In the genomic region with DNA sequence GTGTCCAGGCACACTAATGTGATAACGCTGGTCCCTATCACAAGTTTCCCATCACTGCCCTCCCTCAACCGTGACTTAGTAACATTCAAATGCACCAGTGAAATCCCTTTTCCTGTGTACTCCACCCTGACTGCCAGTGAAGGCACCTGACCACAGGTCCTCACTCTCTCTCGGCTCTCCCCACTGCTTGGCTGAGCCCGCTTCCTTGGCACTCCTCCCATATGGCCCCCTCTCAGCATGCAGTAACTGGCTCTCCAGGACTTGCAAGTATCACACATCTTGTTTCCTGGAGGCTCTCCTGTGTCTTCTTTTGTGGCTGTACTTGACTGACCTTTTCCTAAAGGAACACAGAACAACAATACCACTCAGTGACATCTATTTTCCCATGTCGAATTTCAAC, we compare ENCODE assay signal across 1 cellular context.
TF ChIP-seq lines count a peak whose summit lies in the region.

No MANE protein-coding gene starts in this region.

TF ChIP-seq in H1, 55 proteins besides CTCF, POLR2A, EP300 and RAD21 (continued from another document):
- no peak for TF ChIP-seq CHD1 (IDR thresholded peaks at IDR 0.05; ENCODE audit: low read depth, low read length)
- no peak for TF ChIP-seq CBX8 (IDR thresholded peaks at IDR 0.05; ENCODE audit: borderline replicate concordance, low read depth, low read length)
- TF ChIP-seq GABPA (IDR thresholded peaks at IDR 0.05; ENCODE audit: borderline replicate concordance, insufficient read depth, low read length): no peak
